In the genomic region with DNA sequence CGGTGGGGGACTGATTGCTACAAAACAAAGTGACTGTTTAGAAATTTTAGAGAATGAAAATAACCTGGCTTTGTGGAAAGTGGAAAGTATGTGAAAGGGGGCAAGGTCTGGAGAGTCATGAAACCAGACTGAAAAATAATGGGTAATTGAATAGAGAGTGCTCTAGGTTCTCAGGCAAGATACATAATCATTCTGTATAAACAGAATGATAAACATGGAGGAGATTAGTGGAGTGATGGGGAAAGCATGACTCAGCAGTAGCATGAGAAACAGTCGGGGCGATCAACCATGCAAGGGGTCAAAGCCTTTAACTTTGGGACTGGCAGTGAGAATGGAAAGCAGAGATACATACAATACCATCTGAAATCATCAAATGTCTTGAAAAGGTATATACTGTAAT, we compare ENCODE assay signal across 18 cellular contexts.
A peak's percentile ranks its signal among the peaks of the same experiment; 100 is the strongest.
DNase-seq lines count a peak whose midpoint lies in the region; ATAC-seq, FAIRE-seq and TF ChIP-seq lines count a peak whose summit lies in the region.
"Had no signal": no experiment of that assay in that cellular context is flagged by ENCODE, and none has a peak within 500 bp of the region (broad histone marks: within the 10 kb centered on the region; RNA-seq: fewer than 3 reads in every experiment).

No MANE protein-coding gene starts in this region.

- no peak for FAIRE-seq in A549 (lab: Jason Lieb, UNC)
- FAIRE-seq: A204.1, G401.6 had no signal

- TF ChIP-seq EP300 in A549 (IDR thresholded peaks at IDR 0.05), result no peak

- WGBS in A549 (ENCODE audit: missing lambda C conversion rate), result 70% methylated on average over 3 of the region's 3 CpGs
- WGBS in psoas muscle, 3 donors, result 79 to 95% (median 86%) methylated on average over 3 of the region's 3 CpGs

- in situ Hi-C loops in brain microvascular endothelial cell (cut with HindIII; ENCODE audit: low pct_ligation_motif_present, low sequenced_read_pairs), result no loop called here

- no peak for TF ChIP-seq RAD21 in A549 (conservative IDR thresholded peaks at IDR 0.05 in 1 of 2, IDR thresholded peaks at IDR 0.05 in 1 of 2)

- H3K9me3 ChIP-seq in A549, result no peaks in the 10 kb centered on the region
- H3K9me3 ChIP-seq in MG63, result no peaks in the 10 kb centered on the region
- no peaks in the 10 kb centered on the region for H3K9me3 ChIP-seq in psoas muscle

- DNase-seq in A549 (ENCODE audit: low read depth in 1 of 2, low spot score in 1 of 2) (peak in 1 of 2 experiments; percentile 9), MG63 (peak; percentile 17), brain microvascular endothelial cell (peak; percentile 9), foreskin fibroblast (peak; percentile 9 to 50), T1000 (lab: John Stamatoyannopoulos, UW) (no peak), psoas muscle (no peak)
- DNase-seq in activated CD8-positive, alpha-beta memory T cell treated with anti-CD3 and anti-CD28 coated beads, Interleukin-2, amount 50 U/mL, for 4 hours, result no peak
- DNase-seq: activated CD4-positive, alpha-beta T cell treated with anti-CD3 and anti-CD28 coated beads for 36 hours; activated naive CD4-positive, alpha-beta T cell treated with Interleukin-2 at 50 U/mL for 16 hours; effector CD8-positive, alpha-beta T cell; head of caudate nucleus; islet precursor cell; midbrain; RPMI8226; stimulated activated naive CD8-positive, alpha-beta T cell treated with anti-CD3 and anti-CD28 coated beads, Interleukin-15, amount 100 ng/mL, for 72 hours had no signal

- TF ChIP-seq CTCF in A549 (IDR thresholded peaks at IDR 0.05) (no peak), brain microvascular endothelial cell (IDR thresholded peaks at IDR 0.05; ENCODE audit: low read depth, low read length, missing control alignments) (no peak), foreskin fibroblast (IDR thresholded peaks at IDR 0.05; ENCODE audit: low read depth, low read length) (no peak), psoas muscle (IDR thresholded peaks at IDR 0.05) (no peak)

- peaks cover 6% of the 10 kb centered on the region; the same call in 1 of the 3 replicates for H3K4me1 ChIP-seq in A549
- H3K4me1 ChIP-seq in psoas muscle, result no peaks in the 10 kb centered on the region

- H3K27me3 ChIP-seq in MG63, result no peaks in the 10 kb centered on the region
- H3K27me3 ChIP-seq in brain microvascular endothelial cell (replicated peaks), result no peaks in the 10 kb centered on the region
- H3K27me3 ChIP-seq in psoas muscle (ENCODE audit: insufficient read depth in 3 of 3, low read length in 2 of 3), result no peaks in the 10 kb centered on the region

- H3K36me3 ChIP-seq in MG63, result no peaks in the 10 kb centered on the region
- H3K36me3 ChIP-seq in brain microvascular endothelial cell (replicated peaks), result no peaks in the 10 kb centered on the region
- H3K36me3 ChIP-seq in psoas muscle (ENCODE audit: insufficient read depth in 1 of 2, low read depth in 1 of 2), result no peaks in the 10 kb centered on the region

- CTCF ChIA-PET in A549 (lab: Yijun Ruan, JAX), result no interaction called here

- POLR2A ChIA-PET in A549 (lab: Yijun Ruan, JAX), result no interaction called here

- H3K27ac ChIP-seq in A549 (no peak overlapping the region), brain microvascular endothelial cell (no peak overlapping the region), psoas muscle (no peak overlapping the region)

- no peak for ATAC-seq in A549
- no peak for ATAC-seq in psoas muscle
- no peak for ATAC-seq in GM21423 (IDR thresholded peaks at IDR 0.05; ENCODE audit: unreplicated experiment)
- ATAC-seq: activated CD4-positive, alpha-beta T cell treated with anti-CD3 and anti-CD28 coated beads for 36 hours; stimulated activated naive CD8-positive, alpha-beta T cell treated with anti-CD3 and anti-CD28 coated beads, Interleukin-15, amount 100 ng/mL, for 72 hours had no signal

- no peak overlapping the region for H3K4me2 ChIP-seq in A549

- intact Hi-C loops in psoas muscle (cut with DNase I), result no loop called here

- TF ChIP-seq POLR2A in A549 (IDR thresholded peaks at IDR 0.05; ENCODE audit: low read length), result no peak

- H3K4me3 ChIP-seq in A549 (no peak overlapping the region), MG63 (no peak overlapping the region), brain microvascular endothelial cell (ENCODE audit: low read depth, low read length) (no peak overlapping the region), foreskin fibroblast (ENCODE audit: low read depth in 1 of 2, low read length in 2 of 2) (no peak overlapping the region), psoas muscle (no peak overlapping the region)

TF ChIP-seq in A549, 52 proteins besides CTCF, POLR2A, EP300 and RAD21:
- TF ChIP-seq NFE2L2 (conservative IDR thresholded peaks at IDR 0.05; ENCODE audit: low read length) (peak; percentile 69; the same call in 1 of the 2 replicates), NPAS2 (CRISPR knock-in tag; IDR thresholded peaks at IDR 0.05; ENCODE audit: borderline replicate concordance) (no peak), MAFK (IDR thresholded peaks at IDR 0.05; ENCODE audit: partially characterized antibody) (peak; percentile 52)

Comparison
In these comparisons a context has a peak if more than half of its experiments do, and no peak if none do; other contexts are left out.
1. DNase-seq: peak in MG63 (single experiment), brain microvascular endothelial cell (single experiment) and foreskin fibroblast (2 of 2); none in T1000 (single experiment), activated CD8-positive, alpha-beta memory T cell treated with anti-CD3 and anti-CD28 coated beads, Interleukin-2, amount 50 U/mL, for 4 hours (single experiment) and psoas muscle (0 of 2).